ENCODE assay signal across 9 cellular contexts in the genomic region with DNA sequence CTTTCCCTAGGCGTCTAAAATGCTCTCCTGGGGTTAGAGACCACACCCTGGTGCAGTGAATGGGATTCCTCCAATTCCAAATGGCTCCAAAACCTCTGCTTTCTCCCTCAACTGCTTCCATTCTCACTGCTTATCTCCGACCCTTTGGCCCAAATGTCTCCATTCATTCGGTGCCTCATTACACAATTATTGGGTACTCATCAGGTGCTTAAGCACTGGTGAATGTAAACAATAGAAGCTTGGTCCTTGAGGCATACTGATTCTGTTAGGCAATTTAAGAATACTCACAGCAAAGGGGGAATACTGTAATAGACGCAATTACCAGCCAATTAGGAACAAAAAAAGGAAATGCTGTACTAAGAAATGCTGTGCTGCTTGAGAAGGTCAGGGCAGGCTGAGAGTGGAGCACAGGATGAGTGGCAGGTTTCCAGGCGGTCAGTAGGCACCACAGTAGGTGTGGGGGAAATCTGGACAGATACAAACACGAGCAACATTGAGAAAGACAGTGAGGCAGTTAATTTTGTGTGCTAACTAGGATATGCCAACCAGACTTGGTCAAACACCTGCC. TPM values are rescaled to one million over a fixed set of nuclear protein-coding genes. Genes with fewer than 3 reads are reported as not detected.
A peak's percentile ranks its signal among the peaks of the same experiment; 100 is the strongest.
DNase-seq lines count a peak whose midpoint lies in the region; ATAC-seq and TF ChIP-seq lines count a peak whose summit lies in the region.
"Had no signal": no experiment of that assay in that cellular context is flagged by ENCODE, and none has a peak within 500 bp of the region (broad histone marks: within the 10 kb centered on the region; RNA-seq: fewer than 3 reads in every experiment).

No MANE protein-coding gene starts in this region.

- no peaks in the 10 kb centered on the region for H3K36me3 ChIP-seq in DND-41 (ENCODE audit: insufficient read depth, low read length)

- POLR2A ChIA-PET in MCF 10A (lab: Yijun Ruan, JAX), result interaction anchor here (0.5 to 4.0 kb wide), 9 partner anchors 9 to 1198 kb away, joined by 3 to 18 read pairs (median 4); no protein-coding TSS in a partner anchor

- H3K4me1 Mint-ChIP-seq in IgD-negative memory B cell (peaks cover 8 to 17% (median 14%) of the 10 kb centered on the region in 3 donors), MCF 10A (ENCODE audit: insufficient read depth, unreplicated experiment) (peaks cover 31% of the 10 kb centered on the region)
- H3K4me1 Mint-ChIP-seq in natural killer cell treated with Interleukin-12 subunit alpha and Interleukin-12 subunit beta and Interleukin-15 and Interleukin-18, amount 100 ng/mL, for 72 hours (ENCODE audit: low read depth in 2 of 2), result peaks cover 12 to 20% of the 10 kb centered on the region in 2 donors

- peaks cover 19% of the 10 kb centered on the region for H3K79me2 ChIP-seq in DND-41 (ENCODE audit: insufficient read depth, low read length)

- H3K36me3 Mint-ChIP-seq in IgD-negative memory B cell, result no peaks in the 10 kb centered on the region
- no peaks in the 10 kb centered on the region for H3K36me3 Mint-ChIP-seq in MCF 10A (ENCODE audit: insufficient read depth, unreplicated experiment)
- no peaks in the 10 kb centered on the region for H3K36me3 Mint-ChIP-seq in natural killer cell treated with Interleukin-12 subunit alpha and Interleukin-12 subunit beta and Interleukin-15 and Interleukin-18, amount 100 ng/mL, for 72 hours

- H3K4me2 ChIP-seq in DND-41 (ENCODE audit: insufficient read depth, low read length), result peak overlapping the region; percentile 67

- intact Hi-C loops in MCF 10A (cut with micrococcal nuclease), result no loop called here

- CTCF ChIA-PET in MCF 10A (lab: Yijun Ruan, JAX), result interaction anchor here (1.0 kb wide), 1 partner anchor 14 kb away, joined by 3 read pairs; no protein-coding TSS in a partner anchor

- H3K27me3 Mint-ChIP-seq in IgD-negative memory B cell, result no peaks in the 10 kb centered on the region
- H3K27me3 Mint-ChIP-seq in MCF 10A (ENCODE audit: insufficient read depth, unreplicated experiment), result no peaks in the 10 kb centered on the region
- H3K27me3 Mint-ChIP-seq in natural killer cell treated with Interleukin-12 subunit alpha and Interleukin-12 subunit beta and Interleukin-15 and Interleukin-18, amount 100 ng/mL, for 72 hours, result no peaks in the 10 kb centered on the region

- H3K4me1 ChIP-seq in DND-41 (ENCODE audit: insufficient read depth, low read length), result peaks cover 11% of the 10 kb centered on the region

- peak; percentile 62 for ATAC-seq in DND-41 (ENCODE audit: insufficient read depth, low read depth)
- peak; percentile 29 to 32 for ATAC-seq in natural killer cell treated with Interleukin-12 subunit alpha and Interleukin-12 subunit beta and Interleukin-15 and Interleukin-18, amount 100 ng/mL, for 72 hours

- H3K27ac Mint-ChIP-seq in IgD-negative memory B cell (peak overlapping the region in 1 of 3 donors; percentile 98), MCF 10A (ENCODE audit: low read depth, unreplicated experiment) (peak overlapping the region; percentile 81)
- H3K27ac Mint-ChIP-seq in natural killer cell treated with Interleukin-12 subunit alpha and Interleukin-12 subunit beta and Interleukin-15 and Interleukin-18, amount 100 ng/mL, for 72 hours, result peak overlapping the region; percentile 82 to 96

- H3K9me3 Mint-ChIP-seq in IgD-negative memory B cell, result no peaks in the 10 kb centered on the region
- no peaks in the 10 kb centered on the region for H3K9me3 Mint-ChIP-seq in MCF 10A (ENCODE audit: unreplicated experiment)
- no peaks in the 10 kb centered on the region for H3K9me3 Mint-ChIP-seq in natural killer cell treated with Interleukin-12 subunit alpha and Interleukin-12 subunit beta and Interleukin-15 and Interleukin-18, amount 100 ng/mL, for 72 hours

- H3K27me3 ChIP-seq in DND-41 (ENCODE audit: insufficient read depth, low read length, poor library complexity), result no peaks in the 10 kb centered on the region

- peak overlapping the region; percentile 71 for H3K27ac ChIP-seq in DND-41 (ENCODE audit: low read length)

- H3K9ac ChIP-seq in DND-41 (ENCODE audit: low read depth, low read length), result peak overlapping the region; percentile 47

- BruUV-seq in MCF 10A (replicated peaks; lab: Mats Ljungman, UMichigan), result no TSS peak

- TF ChIP-seq CTCF in DND-41 (IDR thresholded peaks at IDR 0.05; ENCODE audit: borderline replicate concordance, extremely low read depth, low read length, poor library complexity, severe bottlenecking) (no peak), MCF 10A (IDR thresholded peaks at IDR 0.05; ENCODE audit: unreplicated experiment) (no peak)

- H3K9me3 ChIP-seq in DND-41 (ENCODE audit: insufficient read depth, low read length, severe bottlenecking), result no peaks in the 10 kb centered on the region

- H4K20me1 ChIP-seq in DND-41 (ENCODE audit: insufficient read depth, low read length), result no peaks in the 10 kb centered on the region

- DNase-seq in DND-41 (no peak), MCF 10A (ENCODE audit: unreplicated experiment) (peak; percentile 35), UCSD-AML1 (lab: John Stamatoyannopoulos, UW; ENCODE audit: unreplicated experiment) (no peak), NCI-H82 treated with DMSO at 0.1 percent for 48 hours (lab: John Stamatoyannopoulos, UW; ENCODE audit: unreplicated experiment) (no peak), cerebellar nuclear complex (lab: John Stamatoyannopoulos, UW) (no peak)
- DNase-seq in natural killer cell treated with Interleukin-12 subunit alpha and Interleukin-12 subunit beta and Interleukin-15 and Interleukin-18, amount 100 ng/mL, for 72 hours (ENCODE audit: low spot score), result no peak
- no peak for DNase-seq in activated CD4-positive, alpha-beta T cell treated with anti-CD3 and anti-CD28 coated beads for 1 hour
- DNase-seq: amniotic stem cell had no signal

- peak overlapping the region; percentile 63 to 95 (median 88) for H3K4me3 Mint-ChIP-seq in IgD-negative memory B cell
- H3K4me3 Mint-ChIP-seq in MCF 10A (ENCODE audit: unreplicated experiment), result peak overlapping the region; percentile 66
- peak overlapping the region; percentile 76 for H3K4me3 Mint-ChIP-seq in natural killer cell treated with Interleukin-12 subunit alpha and Interleukin-12 subunit beta and Interleukin-15 and Interleukin-18, amount 100 ng/mL, for 72 hours

- peak overlapping the region; percentile 66 for H2AFZ ChIP-seq in DND-41 (ENCODE audit: low read depth, low read length)

- peak overlapping the region; percentile 22 to 55; a peak in 3 of 4 replicates for H3K4me3 ChIP-seq in DND-41 (ENCODE audit: low read depth in 1 of 2, low read length in 2 of 2)

RNA-seq across cellular contexts. Expression of a gene that starts 23.0 kb away (rescaled TPM):
- 17.0 TPM for polyA plus RNA-seq in IgD-negative memory B cell
- total RNA-seq in MCF 10A (2022), result 19.7 and 24.9 TPM in 2 replicates
- 10 to 100 TPM; 23.7 to 39.4 TPM for total RNA-seq in natural killer cell treated with Interleukin-12 subunit alpha and Interleukin-12 subunit beta and Interleukin-15 and Interleukin-18, amount 100 ng/mL, for 72 hours
